In the genomic region with DNA sequence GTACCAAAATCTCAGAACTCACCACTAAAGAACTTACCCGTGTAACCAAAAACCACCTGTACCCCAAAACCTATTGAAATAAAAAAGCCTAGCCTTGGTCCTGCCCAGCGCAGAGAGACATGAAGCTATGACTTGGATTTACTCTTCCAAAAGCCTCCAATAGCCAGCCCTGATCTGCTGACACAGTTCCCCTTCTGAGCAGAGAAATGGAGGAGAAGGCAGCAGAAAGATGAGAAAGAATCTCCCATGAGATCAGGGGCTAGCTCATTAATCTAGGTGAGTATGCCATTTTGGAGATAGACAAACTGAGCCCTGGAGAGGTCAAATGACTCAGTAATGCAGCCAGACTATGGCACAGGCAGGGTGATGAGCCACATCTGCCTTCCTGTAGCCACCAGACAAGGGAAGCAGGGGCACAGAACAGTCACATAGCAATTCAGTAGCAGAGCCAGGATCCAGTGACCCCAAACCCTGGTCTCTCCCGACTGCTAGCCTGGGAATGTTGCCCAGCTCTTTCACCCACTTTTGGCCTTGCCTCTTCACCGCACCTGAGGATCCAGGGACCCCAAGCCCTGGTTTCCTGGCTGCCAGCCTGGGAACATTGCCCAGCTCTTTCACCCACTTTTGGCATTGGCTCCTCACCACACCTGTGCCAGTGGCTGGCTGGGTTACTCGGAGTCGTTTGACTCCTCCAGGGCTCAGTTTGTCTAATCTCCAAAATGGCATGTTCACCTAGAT, we compare ENCODE assay signal across 10 cellular contexts. TPM values are rescaled to one million over a fixed set of nuclear protein-coding genes. Genes with fewer than 3 reads are reported as not detected.
DNase-seq lines count a peak whose midpoint lies in the region; ATAC-seq lines count a peak whose summit lies in the region.
"Had no signal": no experiment of that assay in that cellular context is flagged by ENCODE, and none has a peak within 500 bp of the region (broad histone marks: within the 10 kb centered on the region; RNA-seq: fewer than 3 reads in every experiment).

No MANE protein-coding gene starts in this region.

- peaks cover 40% of the 10 kb centered on the region for H3K4me1 Mint-ChIP-seq in activated CD8-positive, alpha-beta T cell treated with anti-CD3 and anti-CD28 coated beads, Interleukin-2, amount 10 ng/mL, durations not matched to agents 7 days and 5 days (ENCODE audit: low read depth)
- peaks cover 28 to 66% of the 10 kb centered on the region in 2 donors for H3K4me1 Mint-ChIP-seq in stimulated activated naive B cell treated with anti-CD40 and anti-IgM and Interleukin-4, amounts not matched to agents 10 μg/mL and 1 μg/mL and 100 μg/mL, for 72 hours

- no peak for DNase-seq in activated CD4-positive, CD25-positive, alpha-beta regulatory T cell (lab: John Stamatoyannopoulos, UW)
- peak; percentile 20 for DNase-seq in activated CD8-positive, alpha-beta T cell treated with anti-CD3 and anti-CD28 coated beads, Interleukin-2, amount 10 ng/mL, durations not matched to agents 7 days and 5 days
- DNase-seq in right cardiac atrium = no peak
- DNase-seq in stimulated activated naive B cell treated with anti-CD40 and anti-IgM and Interleukin-4, amounts not matched to agents 10 μg/mL and 1 μg/mL and 100 μg/mL, for 72 hours = no peak
- no peak for DNase-seq in stimulated activated CD4-positive, alpha-beta T cell treated with anti-CD3 and anti-CD28 coated beads, Interleukin-2, amount 100 ng/mL, for 48 hours
- DNase-seq: activated effector memory CD4-positive, alpha-beta T cell treated with anti-CD3 and anti-CD28 coated beads, Interleukin-2, amount 50 U/mL, for 16 hours had no signal

- intact Hi-C loops in right cardiac atrium (cut with DNase I) = loop anchor here in 1 of 4 donors (5.0 kb wide), 1 partner anchor 36 kb away; no protein-coding TSS in a partner anchor

- POLR2A ChIA-PET in activated CD8-positive, alpha-beta T cell treated with anti-CD3 and anti-CD28 coated beads, Interleukin-2, amount 10 ng/mL, durations not matched to agents 7 days and 5 days (lab: Charles Lee) = interaction anchor here (0.6 to 2.2 kb wide), 2 partner anchors 9 to 11 kb away, joined by 3 to 11 read pairs; no protein-coding TSS in a partner anchor

- ATAC-seq in activated CD4-positive, CD25-positive, alpha-beta regulatory T cell treated with anti-CD3 and anti-CD28 coated beads, Interleukin-2, amount 50 U/mL, for 24 hours = peak; percentile 77 to 82
- peak; percentile 47 for ATAC-seq in activated CD8-positive, alpha-beta T cell treated with anti-CD3 and anti-CD28 coated beads, Interleukin-2, amount 10 ng/mL, durations not matched to agents 7 days and 5 days
- peak in 1 of 2 donors; percentile 10 for ATAC-seq in right cardiac atrium
- peak; percentile 41 to 57 for ATAC-seq in stimulated activated naive B cell treated with anti-CD40 and anti-IgM and Interleukin-4, amounts not matched to agents 10 μg/mL and 1 μg/mL and 100 μg/mL, for 72 hours (replicated peaks)
- no peak for ATAC-seq in HG02981 (IDR thresholded peaks at IDR 0.05; ENCODE audit: unreplicated experiment)
- ATAC-seq in GM19328 (IDR thresholded peaks at IDR 0.05; ENCODE audit: unreplicated experiment) = no peak

- H3K4me3 Mint-ChIP-seq in activated CD8-positive, alpha-beta T cell treated with anti-CD3 and anti-CD28 coated beads, Interleukin-2, amount 10 ng/mL, durations not matched to agents 7 days and 5 days = no peak overlapping the region
- no peak overlapping the region for H3K4me3 Mint-ChIP-seq in stimulated activated naive B cell treated with anti-CD40 and anti-IgM and Interleukin-4, amounts not matched to agents 10 μg/mL and 1 μg/mL and 100 μg/mL, for 72 hours

- 62% methylated on average over 6 of the region's 6 CpGs for WGBS in right cardiac atrium

- H3K36me3 Mint-ChIP-seq in activated CD8-positive, alpha-beta T cell treated with anti-CD3 and anti-CD28 coated beads, Interleukin-2, amount 10 ng/mL, durations not matched to agents 7 days and 5 days (ENCODE audit: low read depth) = peaks cover 38% of the 10 kb centered on the region
- peaks cover 33 to 39% of the 10 kb centered on the region in 2 donors for H3K36me3 Mint-ChIP-seq in stimulated activated naive B cell treated with anti-CD40 and anti-IgM and Interleukin-4, amounts not matched to agents 10 μg/mL and 1 μg/mL and 100 μg/mL, for 72 hours

- no peaks in the 10 kb centered on the region for H3K27me3 ChIP-seq in right cardiac atrium (ENCODE audit: control insufficient read depth, insufficient read depth)
- H3K27me3 ChIP-seq: pancreas had no signal

- H3K9me3 Mint-ChIP-seq in activated CD8-positive, alpha-beta T cell treated with anti-CD3 and anti-CD28 coated beads, Interleukin-2, amount 10 ng/mL, durations not matched to agents 7 days and 5 days (ENCODE audit: insufficient read depth) = no peaks in the 10 kb centered on the region
- no peaks in the 10 kb centered on the region for H3K9me3 Mint-ChIP-seq in stimulated activated naive B cell treated with anti-CD40 and anti-IgM and Interleukin-4, amounts not matched to agents 10 μg/mL and 1 μg/mL and 100 μg/mL, for 72 hours

- H3K4me1 ChIP-seq in right cardiac atrium (ENCODE audit: control insufficient read depth, insufficient read depth, low read length) = peaks cover 14% of the 10 kb centered on the region

- H3K27ac Mint-ChIP-seq in activated CD8-positive, alpha-beta T cell treated with anti-CD3 and anti-CD28 coated beads, Interleukin-2, amount 10 ng/mL, durations not matched to agents 7 days and 5 days = peak overlapping the region; percentile 85
- peak overlapping the region; percentile 85 for H3K27ac Mint-ChIP-seq in stimulated activated naive B cell treated with anti-CD40 and anti-IgM and Interleukin-4, amounts not matched to agents 10 μg/mL and 1 μg/mL and 100 μg/mL, for 72 hours

- H3K4me3 ChIP-seq in right cardiac atrium (ENCODE audit: low read length) = no peak overlapping the region
- H3K4me3 ChIP-seq: pancreas had no signal

- H3K9me3 ChIP-seq in right cardiac atrium (ENCODE audit: control insufficient read depth, low read length) = no peaks in the 10 kb centered on the region
- H3K9me3 ChIP-seq: pancreas had no signal

- peak overlapping the region; percentile 66 for H3K27ac ChIP-seq in right cardiac atrium (ENCODE audit: low read length)
- H3K27ac ChIP-seq: pancreas had no signal

- H3K27me3 Mint-ChIP-seq in activated CD8-positive, alpha-beta T cell treated with anti-CD3 and anti-CD28 coated beads, Interleukin-2, amount 10 ng/mL, durations not matched to agents 7 days and 5 days (ENCODE audit: low read depth) = no peaks in the 10 kb centered on the region
- no peaks in the 10 kb centered on the region for H3K27me3 Mint-ChIP-seq in stimulated activated naive B cell treated with anti-CD40 and anti-IgM and Interleukin-4, amounts not matched to agents 10 μg/mL and 1 μg/mL and 100 μg/mL, for 72 hours

- CTCF ChIA-PET in activated CD8-positive, alpha-beta T cell treated with anti-CD3 and anti-CD28 coated beads, Interleukin-2, amount 10 ng/mL, durations not matched to agents 7 days and 5 days (lab: Charles Lee) = interaction anchor here (0.6 to 1.4 kb wide), 6 partner anchors 9 to 102 kb away, joined by 3 to 5 read pairs (median 3); no protein-coding TSS in a partner anchor

RNA-seq across cellular contexts. Expression of a gene that starts 7.2 kb away (rescaled TPM):
- 1 to 10 TPM; 1.9 to 2.0 TPM for total RNA-seq in activated CD8-positive, alpha-beta T cell treated with anti-CD3 and anti-CD28 coated beads, Interleukin-2, amount 10 ng/mL, durations not matched to agents 7 days and 5 days
- total RNA-seq in right cardiac atrium = 1 to 10 TPM; 1.9 to 2.2 (median 2.2) TPM
- 2.0 TPM for polyA plus RNA-seq in right cardiac atrium

RNA-seq across cellular contexts. Expression of a gene that starts 56.7 kb away (rescaled TPM):
- total RNA-seq in activated CD8-positive, alpha-beta T cell treated with anti-CD3 and anti-CD28 coated beads, Interleukin-2, amount 10 ng/mL, durations not matched to agents 7 days and 5 days = 100 to 1,000 TPM; 288 to 291 TPM
- total RNA-seq in right cardiac atrium = 100 to 1,000 TPM; 105 to 162 (median 140) TPM
- 129 TPM for polyA plus RNA-seq in right cardiac atrium

Comparison
In these comparisons a context has a peak if more than half of its experiments do, and no peak if none do; other contexts are left out.
1. ATAC-seq: peak in activated CD4-positive, CD25-positive, alpha-beta regulatory T cell treated with anti-CD3 and anti-CD28 coated beads, Interleukin-2, amount 50 U/mL, for 24 hours (2 of 2), activated CD8-positive, alpha-beta T cell treated with anti-CD3 and anti-CD28 coated beads, Interleukin-2, amount 10 ng/mL, durations not matched to agents 7 days and 5 days (single experiment) and stimulated activated naive B cell treated with anti-CD40 and anti-IgM and Interleukin-4, amounts not matched to agents 10 μg/mL and 1 μg/mL and 100 μg/mL, for 72 hours (2 of 2); none in HG02981 (single experiment) and GM19328 (single experiment).